30 cellular contexts compared by ENCODE assay signal in the genomic region with DNA sequence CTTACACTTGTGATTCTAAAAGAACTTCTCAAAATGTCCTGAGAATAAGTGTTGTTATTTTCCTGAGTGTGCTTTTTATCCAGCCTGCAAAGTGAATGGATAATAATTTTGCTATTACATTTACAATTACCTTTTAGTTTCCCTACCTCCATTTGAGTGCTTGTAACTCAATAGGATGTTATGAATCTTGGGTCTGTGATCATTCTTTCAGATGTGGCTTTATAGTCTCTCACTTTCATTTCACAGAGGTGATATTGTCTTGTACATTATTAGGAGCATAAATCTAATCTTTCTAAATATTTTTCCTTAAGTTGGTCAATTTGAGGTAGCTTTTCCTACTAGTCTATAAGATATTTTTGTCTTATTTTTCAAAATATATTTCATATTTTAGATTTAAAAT.
"Had no signal": no experiment of that assay in that cellular context is flagged by ENCODE, and none has a peak within 500 bp of the region (broad histone marks: within the 10 kb centered on the region; RNA-seq: fewer than 3 reads in every experiment).

No MANE protein-coding gene starts in this region.

- H3K4me1 ChIP-seq: adrenal gland, body of pancreas, esophagus muscularis mucosa, foreskin keratinocyte, gastrocnemius medialis, heart left ventricle had no signal

- H3K36me3 ChIP-seq: adrenal gland, esophagus muscularis mucosa, gastrocnemius medialis, heart left ventricle had no signal

- DNase-seq: activated CD4-positive, alpha-beta memory T cell treated with anti-CD3 and anti-CD28 coated beads for 36 hours; activated CD4-positive, alpha-beta T cell treated with anti-CD3 and anti-CD28 coated beads for 36 hours; activated CD4-positive, alpha-beta T cell treated with anti-CD3 and anti-CD28 coated beads, Interleukin-2, amount 10 ng/mL, durations not matched to agents 24 days and 14 days; activated CD4-positive, CD25-positive, alpha-beta regulatory T cell; activated CD4-positive, CD25-positive, alpha-beta regulatory T cell treated with anti-CD3 and anti-CD28 coated beads, Interleukin-2, amount 50 U/mL, for 72 hours; activated CD8-positive, alpha-beta memory T cell treated with anti-CD3 and anti-CD28 coated beads, Interleukin-2, amount 10 ng/mL, durations not matched to agents 7 days and 5 days; activated CD8-positive, alpha-beta memory T cell treated with anti-CD3 and anti-CD28 coated beads, Interleukin-2, amount 50 U/mL, for 4 hours; activated CD8-positive, alpha-beta T cell treated with anti-CD3 and anti-CD28 coated beads, Interleukin-2, amount 10 ng/mL, durations not matched to agents 7 days and 5 days; activated effector memory CD4-positive, alpha-beta T cell treated with anti-CD3 and anti-CD28 coated beads, Interleukin-2, amount 50 U/mL, for 16 hours; activated naive CD4-positive, alpha-beta T cell treated with anti-CD3 and anti-CD28 coated beads for 36 hours; activated naive CD8-positive, alpha-beta T cell treated with anti-CD3 and anti-CD28 coated beads for 36 hours; activated naive CD8-positive, alpha-beta T cell treated with anti-CD3 and anti-CD28 coated beads, Interleukin-2, amount 50 U/mL, for 24 hours; activated T-cell treated with anti-CD3 and anti-CD28 coated beads, Interleukin-2, amount 50 U/mL, for 1 hour; activated T-cell treated with anti-CD3 and anti-CD28 coated beads, Interleukin-2, amount 50 U/mL, for 48 hours; adrenal gland; amygdala; aorta; body of pancreas; caudate nucleus; cortex of kidney; dermis blood vessel endothelial cell; effector CD4-positive, alpha-beta T cell; effector memory CD8-positive, alpha-beta T cell; erythroblast; foreskin keratinocyte; gastrocnemius medialis; glutamatergic neuron; heart left ventricle had no signal

- H3K27ac ChIP-seq: adrenal gland, body of pancreas, esophagus muscularis mucosa, foreskin keratinocyte, gastrocnemius medialis, heart left ventricle had no signal

- H3K4me3 ChIP-seq: adrenal gland, body of pancreas, esophagus muscularis mucosa, gastrocnemius medialis, heart left ventricle had no signal

- H3K9me3 ChIP-seq: adrenal gland, body of pancreas, esophagus muscularis mucosa, gastrocnemius medialis, heart left ventricle had no signal

- H3K27me3 ChIP-seq: adrenal gland, body of pancreas, esophagus muscularis mucosa, foreskin keratinocyte, gastrocnemius medialis, heart left ventricle had no signal

- FAIRE-seq: colon had no signal

- ATAC-seq: activated CD4-positive, alpha-beta T cell treated with anti-CD3 and anti-CD28 coated beads for 36 hours; activated CD8-positive, alpha-beta memory T cell treated with anti-CD3 and anti-CD28 coated beads, Interleukin-2, amount 10 ng/mL, durations not matched to agents 7 days and 5 days; activated CD8-positive, alpha-beta T cell treated with anti-CD3 and anti-CD28 coated beads, Interleukin-2, amount 10 ng/mL, durations not matched to agents 7 days and 5 days; activated naive CD8-positive, alpha-beta T cell treated with anti-CD3 and anti-CD28 coated beads, Interleukin-2, amount 50 U/mL, for 24 hours; body of pancreas; effector memory CD8-positive, alpha-beta T cell; foreskin keratinocyte; gastrocnemius medialis; heart left ventricle had no signal
